ENCODE assay signal across 25 cellular contexts in the genomic region with DNA sequence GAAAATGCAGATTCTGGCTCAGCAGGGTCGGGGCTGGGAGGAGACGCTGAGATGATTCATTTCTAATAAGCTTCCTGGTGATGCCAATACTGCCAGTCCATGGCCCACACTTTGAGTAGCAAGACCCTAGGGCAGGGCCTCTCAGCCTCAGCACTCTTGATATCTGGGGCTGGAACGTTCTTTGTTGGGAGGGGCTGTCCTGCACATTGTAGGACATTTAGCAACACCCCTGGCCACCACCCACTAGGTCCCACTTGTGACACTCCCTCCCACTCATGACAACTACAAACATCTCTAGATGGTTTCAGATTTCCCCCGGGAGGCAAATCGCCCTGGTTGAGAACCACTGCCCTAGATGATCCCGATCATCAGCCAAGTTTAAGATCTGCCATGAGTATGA.
"Had no signal": no experiment of that assay in that cellular context is flagged by ENCODE, and none has a peak within 500 bp of the region (broad histone marks: within the 10 kb centered on the region; RNA-seq: fewer than 3 reads in every experiment).

No MANE protein-coding gene starts in this region.

- H3K27me3 ChIP-seq: esophagus muscularis mucosa, gastroesophageal sphincter, sigmoid colon, testis, uterus had no signal

- H3K4me1 ChIP-seq: esophagus muscularis mucosa, gastroesophageal sphincter, sigmoid colon, testis, uterus had no signal

- FAIRE-seq: bronchial epithelial cell, islet of Langerhans had no signal

- H3K4me3 Mint-ChIP-seq: activated naive CD4-positive, alpha-beta T cell treated with anti-CD3 and anti-CD28 coated beads, Interleukin-2, amount 10 ng/mL, durations not matched to agents 7 days and 5 days; nephron progenitor cell; T-helper 2 cell treated with Interferon-gamma antibody and Interleukin-4, amounts not matched to agents 5 μg/mL and 100 μg/mL, for 36 hours had no signal

- DNase-seq: activated CD4-positive, alpha-beta T cell treated with anti-CD3 and anti-CD28 coated beads for 1 hour; activated CD4-positive, alpha-beta T cell treated with anti-CD3 and anti-CD28 coated beads, Interleukin-2, amount 50 U/mL, for 1 hour; activated effector memory CD4-positive, alpha-beta T cell treated with Interleukin-2 at 50 U/mL for 16 hours; activated naive CD4-positive, alpha-beta T cell treated with anti-CD3 and anti-CD28 coated beads, Interleukin-2, amount 10 ng/mL, durations not matched to agents 7 days and 5 days; amygdala; cerebellar nuclear complex; head of caudate nucleus; mesenchymal stem cell; nephron progenitor cell; nucleus accumbens; posterior cingulate gyrus; retina; sigmoid colon; stimulated activated CD4-positive, alpha-beta T cell treated with anti-CD3 and anti-CD28 coated beads, Interleukin-15, amount 100 ng/mL, for 24 hours; stimulated activated naive CD4-positive, alpha-beta T cell; testis; trophoblast cell; uterus had no signal

- H3K4me2 ChIP-seq: smooth muscle cell had no signal

- H3K4me3 ChIP-seq: coronary artery, esophagus muscularis mucosa, gastroesophageal sphincter, sigmoid colon, smooth muscle cell, testis, uterus had no signal

- H3K27ac ChIP-seq: coronary artery, esophagus muscularis mucosa, gastroesophageal sphincter, sigmoid colon, testis, uterus had no signal

- H3K9me3 ChIP-seq: esophagus muscularis mucosa, gastroesophageal sphincter, sigmoid colon, testis, uterus had no signal

- H3K27ac Mint-ChIP-seq: activated naive CD4-positive, alpha-beta T cell treated with anti-CD3 and anti-CD28 coated beads, Interleukin-2, amount 10 ng/mL, durations not matched to agents 7 days and 5 days; nephron progenitor cell; T-helper 2 cell treated with Interferon-gamma antibody and Interleukin-4, amounts not matched to agents 5 μg/mL and 100 μg/mL, for 36 hours had no signal

- H3K36me3 ChIP-seq: esophagus muscularis mucosa, gastroesophageal sphincter, sigmoid colon, uterus had no signal

- ATAC-seq: gastroesophageal sphincter had no signal

- H3K9me3 Mint-ChIP-seq: activated naive CD4-positive, alpha-beta T cell treated with anti-CD3 and anti-CD28 coated beads, Interleukin-2, amount 10 ng/mL, durations not matched to agents 7 days and 5 days had no signal
